Comparison of ENCODE assay signal across 24 cellular contexts in the genomic region with DNA sequence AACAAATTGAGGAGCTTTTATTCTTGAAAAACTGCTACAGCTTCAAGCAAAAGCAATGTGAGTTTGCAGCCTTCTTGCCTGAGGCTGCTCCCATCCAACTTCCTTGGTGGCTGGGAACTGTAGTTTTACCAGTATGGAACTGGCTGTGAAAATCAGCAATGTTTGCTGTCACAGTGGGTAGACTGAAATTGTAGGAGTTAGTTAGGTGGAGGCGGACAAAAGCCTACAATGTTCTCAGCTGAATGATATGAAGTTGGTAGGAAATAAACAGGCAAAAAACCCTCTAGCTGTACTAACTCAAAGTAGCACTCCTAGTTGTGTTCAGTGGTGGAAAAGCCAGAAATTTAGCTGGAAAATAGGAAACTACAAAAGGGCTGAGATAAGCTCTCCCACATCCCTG. TPM values are rescaled to one million over a fixed set of nuclear protein-coding genes. Genes with fewer than 3 reads are reported as not detected.
"Had no signal": no experiment of that assay in that cellular context is flagged by ENCODE, and none has a peak within 500 bp of the region (broad histone marks: within the 10 kb centered on the region; RNA-seq: fewer than 3 reads in every experiment).

No MANE protein-coding gene starts in this region.

- H3K27ac Mint-ChIP-seq: activated CD8-positive, alpha-beta T cell treated with anti-CD3 and anti-CD28 coated beads, Interleukin-2, amount 10 ng/mL, durations not matched to agents 7 days and 5 days; activated naive CD4-positive, alpha-beta T cell treated with anti-CD3 and anti-CD28 coated beads for 36 hours; activated naive CD8-positive, alpha-beta T cell; activated T-cell treated with anti-CD3 and anti-CD28 coated beads, Interleukin-2, amount 50 U/mL, for 24 hours; brain; T-helper 2 cell treated with Interferon-gamma antibody and Interleukin-4, amounts not matched to agents 5 μg/mL and 100 μg/mL, for 36 hours had no signal

- H3K4me1 ChIP-seq: Peyer's patch, SJCRH30 had no signal

- H3K36me3 ChIP-seq: Peyer's patch, SJCRH30 had no signal

- H3K4me3 ChIP-seq: Peyer's patch, SJCRH30 had no signal

- ATAC-seq: activated CD4-positive, CD25-positive, alpha-beta regulatory T cell treated with anti-CD3 and anti-CD28 coated beads, Interleukin-2, amount 50 U/mL, for 24 hours; activated CD8-positive, alpha-beta T cell treated with anti-CD3 and anti-CD28 coated beads, Interleukin-2, amount 10 ng/mL, durations not matched to agents 7 days and 5 days; SK-N-SH treated with all-trans-retinoic acid at 6 μM for 48 hours had no signal

- FAIRE-seq: astrocyte had no signal

- DNase-seq: activated CD4-positive, alpha-beta T cell treated with anti-CD3 and anti-CD28 coated beads for 4 hours; activated CD8-positive, alpha-beta T cell treated with anti-CD3 and anti-CD28 coated beads, Interleukin-2, amount 10 ng/mL, durations not matched to agents 7 days and 5 days; activated effector memory CD4-positive, alpha-beta T cell treated with anti-CD3 and anti-CD28 coated beads, Interleukin-2, amount 50 U/mL, for 16 hours; activated naive CD4-positive, alpha-beta T cell treated with anti-CD3 and anti-CD28 coated beads for 36 hours; activated T-cell treated with anti-CD3 and anti-CD28 coated beads, Interleukin-2, amount 50 U/mL, for 24 hours; Kasumi-1; NCI-H1092; NCI-H1417; NCI-H1694 treated with DMSO at 0.1 percent for 48 hours; NCI-H2081; NCI-H510A treated with DMSO at 0.1 percent for 48 hours; Peyer's patch; Right ventricle myocardium superior; SJCRH30; SW 1271 had no signal

- H3K27ac ChIP-seq: Peyer's patch, RWPE1, SJCRH30 had no signal

- H3K27me3 Mint-ChIP-seq: activated naive CD8-positive, alpha-beta T cell; activated T-cell treated with anti-CD3 and anti-CD28 coated beads, Interleukin-2, amount 50 U/mL, for 24 hours had no signal

- H3K4me1 Mint-ChIP-seq: central memory CD8-positive, alpha-beta T cell had no signal

- H3K27me3 ChIP-seq: Peyer's patch, SJCRH30 had no signal

- H3K4me3 Mint-ChIP-seq: activated CD8-positive, alpha-beta T cell treated with anti-CD3 and anti-CD28 coated beads, Interleukin-2, amount 10 ng/mL, durations not matched to agents 7 days and 5 days; activated naive CD4-positive, alpha-beta T cell treated with anti-CD3 and anti-CD28 coated beads for 36 hours; activated naive CD8-positive, alpha-beta T cell; activated T-cell treated with anti-CD3 and anti-CD28 coated beads, Interleukin-2, amount 50 U/mL, for 24 hours; central memory CD8-positive, alpha-beta T cell; T-helper 2 cell treated with Interferon-gamma antibody and Interleukin-4, amounts not matched to agents 5 μg/mL and 100 μg/mL, for 36 hours had no signal

RNA-seq across cellular contexts. Expression of a gene that starts 30.0 kb away (rescaled TPM):
- total RNA-seq: activated CD8-positive, alpha-beta T cell treated with anti-CD3 and anti-CD28 coated beads, Interleukin-2, amount 10 ng/mL, durations not matched to agents 7 days and 5 days; activated naive CD4-positive, alpha-beta T cell treated with anti-CD3 and anti-CD28 coated beads for 36 hours; astrocyte; SJCRH30; T-helper 1 cell treated with Interleukin-12 subunit alpha and Interleukin-12 subunit beta and Interleukin-4 antibody, amounts not matched to agents 30 ng/mL and 1 ng/mL, for 36 hours had no signal
